In genomic region chr4:170687751-170688150, GRCh38 we compare ENCODE assay signal across 27 cellular contexts.
"Had no signal": no experiment of that assay in that cellular context is flagged by ENCODE, and none has a peak within 500 bp of the region (broad histone marks: within the 10 kb centered on the region; RNA-seq: fewer than 3 reads in every experiment).

No MANE protein-coding gene starts in this region.

- H3K36me3 ChIP-seq: ascending aorta, cardiac muscle cell had no signal

- H3K9me3 Mint-ChIP-seq: activated CD4-positive, alpha-beta T cell treated with anti-CD3 and anti-CD28 coated beads, Interleukin-2, amount 10 ng/mL, durations not matched to agents 7 days and 5 days; activated naive CD8-positive, alpha-beta T cell treated with anti-CD3 and anti-CD28 coated beads, Interleukin-2, amount 10 ng/mL, durations not matched to agents 7 days and 5 days; activated T-helper 2 cell treated with anti-CD3 and anti-CD28 coated beads, Interferon-gamma antibody, Interleukin-2, Interleukin-4, amounts not matched to agents 10 μg/mL and 5 μg/mL and 100 μg/mL, durations not matched to agents 14 hours and 24 hours and 36 hours had no signal

- H3K27ac ChIP-seq: ascending aorta, cardiac muscle cell had no signal

- H3K27me3 ChIP-seq: ascending aorta, cardiac muscle cell had no signal

- H3K9me3 ChIP-seq: ascending aorta, SK-N-SH had no signal

- H3K4me1 Mint-ChIP-seq: activated CD4-positive, alpha-beta T cell treated with anti-CD3 and anti-CD28 coated beads for 36 hours; activated CD4-positive, alpha-beta T cell treated with anti-CD3 and anti-CD28 coated beads, Interleukin-2, amount 10 ng/mL, durations not matched to agents 7 days and 5 days; activated naive CD4-positive, alpha-beta T cell treated with anti-CD3 and anti-CD28 coated beads, Interleukin-2, amount 50 U/mL, for 24 hours; activated naive CD8-positive, alpha-beta T cell treated with anti-CD3 and anti-CD28 coated beads, Interleukin-2, amount 10 ng/mL, durations not matched to agents 7 days and 5 days; central memory CD8-positive, alpha-beta T cell had no signal

- H3K27ac Mint-ChIP-seq: activated CD4-positive, alpha-beta T cell treated with anti-CD3 and anti-CD28 coated beads for 36 hours; activated CD4-positive, alpha-beta T cell treated with anti-CD3 and anti-CD28 coated beads, Interleukin-2, amount 10 ng/mL, durations not matched to agents 7 days and 5 days; activated CD8-positive, alpha-beta T cell treated with anti-CD3 and anti-CD28 coated beads, Interleukin-2, amount 10 ng/mL, durations not matched to agents 7 days and 5 days; activated naive CD4-positive, alpha-beta T cell treated with anti-CD3 and anti-CD28 coated beads, Interleukin-2, amount 50 U/mL, for 24 hours; activated naive CD8-positive, alpha-beta T cell treated with anti-CD3 and anti-CD28 coated beads, Interleukin-2, amount 10 ng/mL, durations not matched to agents 7 days and 5 days; activated T-cell treated with anti-CD3 and anti-CD28 coated beads, Interleukin-2, amount 50 U/mL, for 24 hours; activated T-helper 2 cell treated with anti-CD3 and anti-CD28 coated beads, Interferon-gamma antibody, Interleukin-2, Interleukin-4, amounts not matched to agents 10 μg/mL and 5 μg/mL and 100 μg/mL, durations not matched to agents 14 hours and 24 hours and 36 hours; T-helper 1 cell treated with Interleukin-12 subunit alpha and Interleukin-12 subunit beta and Interleukin-4 antibody, amounts not matched to agents 30 μg/mL and 1 μg/mL, for 36 hours; T-helper 2 cell treated with Interferon-gamma antibody and Interleukin-4, amounts not matched to agents 5 μg/mL and 100 μg/mL, for 36 hours had no signal

- H3K36me3 Mint-ChIP-seq: activated naive CD4-positive, alpha-beta T cell treated with anti-CD3 and anti-CD28 coated beads, Interleukin-2, amount 50 U/mL, for 24 hours; activated naive CD8-positive, alpha-beta T cell treated with anti-CD3 and anti-CD28 coated beads, Interleukin-2, amount 10 ng/mL, durations not matched to agents 7 days and 5 days had no signal

- H3K9ac ChIP-seq: SK-N-SH had no signal

- H3K4me2 ChIP-seq: SK-N-SH had no signal

- H3K27me3 Mint-ChIP-seq: activated CD4-positive, alpha-beta T cell treated with anti-CD3 and anti-CD28 coated beads for 36 hours; activated CD4-positive, alpha-beta T cell treated with anti-CD3 and anti-CD28 coated beads, Interleukin-2, amount 10 ng/mL, durations not matched to agents 7 days and 5 days; activated naive CD4-positive, alpha-beta T cell treated with anti-CD3 and anti-CD28 coated beads, Interleukin-2, amount 50 U/mL, for 24 hours; activated naive CD8-positive, alpha-beta T cell treated with anti-CD3 and anti-CD28 coated beads, Interleukin-2, amount 10 ng/mL, durations not matched to agents 7 days and 5 days; activated T-cell treated with anti-CD3 and anti-CD28 coated beads, Interleukin-2, amount 50 U/mL, for 24 hours; central memory CD8-positive, alpha-beta T cell had no signal

- H3K4me3 ChIP-seq: ascending aorta, cardiac muscle cell, K562 had no signal

- H3K4me3 Mint-ChIP-seq: activated CD4-positive, alpha-beta T cell treated with anti-CD3 and anti-CD28 coated beads for 36 hours; activated CD4-positive, alpha-beta T cell treated with anti-CD3 and anti-CD28 coated beads, Interleukin-2, amount 10 ng/mL, durations not matched to agents 7 days and 5 days; activated CD8-positive, alpha-beta T cell treated with anti-CD3 and anti-CD28 coated beads, Interleukin-2, amount 10 ng/mL, durations not matched to agents 7 days and 5 days; activated naive CD4-positive, alpha-beta T cell treated with anti-CD3 and anti-CD28 coated beads, Interleukin-2, amount 50 U/mL, for 24 hours; activated naive CD8-positive, alpha-beta T cell treated with anti-CD3 and anti-CD28 coated beads, Interleukin-2, amount 10 ng/mL, durations not matched to agents 7 days and 5 days; activated T-cell treated with anti-CD3 and anti-CD28 coated beads, Interleukin-2, amount 50 U/mL, for 24 hours; central memory CD8-positive, alpha-beta T cell; T-helper 1 cell treated with Interleukin-12 subunit alpha and Interleukin-12 subunit beta and Interleukin-4 antibody, amounts not matched to agents 30 μg/mL and 1 μg/mL, for 36 hours; T-helper 2 cell treated with Interferon-gamma antibody and Interleukin-4, amounts not matched to agents 5 μg/mL and 100 μg/mL, for 36 hours had no signal

- H3K4me1 ChIP-seq: ascending aorta had no signal

- DNase-seq: activated CD4-positive, alpha-beta T cell treated with anti-CD3 and anti-CD28 coated beads for 36 hours; activated CD4-positive, alpha-beta T cell treated with anti-CD3 and anti-CD28 coated beads, Interleukin-2, amount 10 ng/mL, durations not matched to agents 7 days and 5 days; activated CD4-positive, alpha-beta T cell treated with anti-CD3 and anti-CD28 coated beads, Interleukin-2, amount 50 U/mL, for 48 hours; activated CD8-positive, alpha-beta T cell treated with anti-CD3 and anti-CD28 coated beads, Interleukin-2, amount 10 ng/mL, durations not matched to agents 7 days and 5 days; activated gamma-delta T cell; activated naive CD4-positive, alpha-beta T cell treated with Interleukin-2 at 50 U/mL for 16 hours; activated naive CD8-positive, alpha-beta T cell treated with anti-CD3 and anti-CD28 coated beads, Interleukin-2, amount 10 ng/mL, durations not matched to agents 7 days and 5 days; activated T-cell treated with anti-CD3 and anti-CD28 coated beads, Interleukin-2, amount 50 U/mL, for 24 hours; amygdala; NCI-H1092 treated with DMSO at 0.1 percent for 48 hours; NCI-H1417; NCI-H146; NCI-H187; NCI-H2029 treated with DMSO at 0.1 percent for 48 hours; NCI-H2107; NCI-H2171; NCI-H510A; NCI-H526; SK-N-SH had no signal
